ENCODE assay signal across 8 cellular contexts in genomic region chr16:79767597-79768280, GRCh38.
DNase-seq lines count a peak whose midpoint lies in the region; ATAC-seq and TF ChIP-seq lines count a peak whose summit lies in the region.

No MANE protein-coding gene starts in this region.

- H3K9me3 Mint-ChIP-seq in activated naive CD4-positive, alpha-beta T cell treated with anti-CD3 and anti-CD28 coated beads, Interleukin-2, amount 10 ng/mL, durations not matched to agents 7 days and 5 days: no peaks in the 10 kb centered on the region

- peak; percentile 62 for TF ChIP-seq CTCF in choroid plexus epithelial cell (conservative IDR thresholded peaks at IDR 0.05; ENCODE audit: low read depth, low read length)
- TF ChIP-seq CTCF in GM13976 (IDR thresholded peaks at IDR 0.05; ENCODE audit: borderline replicate concordance, control extremely low read depth, extremely low read depth, insufficient read depth, missing control alignments): no peak

- peaks cover 32% of the 10 kb centered on the region for H3K4me1 Mint-ChIP-seq in activated naive CD4-positive, alpha-beta T cell treated with anti-CD3 and anti-CD28 coated beads, Interleukin-2, amount 10 ng/mL, durations not matched to agents 7 days and 5 days

- no peak overlapping the region for H3K18ac ChIP-seq in mesendoderm (ENCODE audit: low read length)

- in situ Hi-C loops in GM13976 (cut with MboI; ENCODE audit: low sequenced_read_pairs, unreplicated experiment): no loop called here

- H3K27ac ChIP-seq in mesendoderm (ENCODE audit: low read depth, low read length) (no peak overlapping the region), aorta (ENCODE audit: low read depth in 1 of 2, low read length in 2 of 2) (peak overlapping the region; percentile 2 to 94)

- no peak overlapping the region for H2AK5ac ChIP-seq in mesendoderm (ENCODE audit: low read length)

- H3K27ac Mint-ChIP-seq in activated naive CD4-positive, alpha-beta T cell treated with anti-CD3 and anti-CD28 coated beads, Interleukin-2, amount 10 ng/mL, durations not matched to agents 7 days and 5 days: peak overlapping the region; percentile 59

- H3K4me1 ChIP-seq in mesendoderm (ENCODE audit: control insufficient read depth, low read depth, low read length): no peaks in the 10 kb centered on the region
- peaks cover 0 to 8% of the 10 kb centered on the region in 2 donors for H3K4me1 ChIP-seq in aorta (ENCODE audit: control insufficient read depth in 1 of 2, insufficient read depth in 2 of 2, low read length in 2 of 2)

- no peak for DNase-seq in activated naive CD4-positive, alpha-beta T cell treated with anti-CD3 and anti-CD28 coated beads, Interleukin-2, amount 10 ng/mL, durations not matched to agents 7 days and 5 days
- no peak for DNase-seq in activated naive CD4-positive, alpha-beta T cell (lab: John Stamatoyannopoulos, UW)
- DNase-seq in choroid plexus epithelial cell (ENCODE audit: low read depth) (peak; percentile 60), mesendoderm (peak; percentile 29), aorta (no peak), GM13976 (ENCODE audit: low spot score) (no peak), NCI-H2107 (lab: John Stamatoyannopoulos, UW) (no peak)
- no peak for DNase-seq in activated CD4-positive, CD25-positive, alpha-beta regulatory T cell (lab: John Stamatoyannopoulos, UW)

- H2BK5ac ChIP-seq in mesendoderm (ENCODE audit: low read length): no peak overlapping the region

- H2BK15ac ChIP-seq in mesendoderm (replicated peaks; ENCODE audit: low read depth): no peak overlapping the region

- H3K36me3 ChIP-seq in mesendoderm (ENCODE audit: control insufficient read depth, insufficient read depth, low read length) (no peaks in the 10 kb centered on the region), aorta (ENCODE audit: control insufficient read depth in 1 of 2, insufficient read depth in 2 of 2, low read length in 1 of 2) (no peaks in the 10 kb centered on the region)

- H4K8ac ChIP-seq in mesendoderm (ENCODE audit: low read depth, low read length): no peak overlapping the region

- CTCF ChIA-PET in activated naive CD4-positive, alpha-beta T cell treated with anti-CD3 and anti-CD28 coated beads, Interleukin-2, amount 10 ng/mL, durations not matched to agents 7 days and 5 days (lab: Charles Lee): interaction anchor here (0.9 to 1.0 kb wide), 2 partner anchors 10 to 166 kb away, joined by 3 to 5 read pairs; no protein-coding TSS in a partner anchor

- WGBS in mesendoderm (ENCODE audit: extremely low coverage, insufficient coverage, low lambda C conversion rate): no CpG with 5 or more reads among the region's 6 CpGs
- 26 to 28% methylated on average over 6 of the region's 6 CpGs for WGBS in aorta, 2 donors

- no peak overlapping the region for H3K9ac ChIP-seq in mesendoderm (ENCODE audit: low read length)

- H4K5ac ChIP-seq in mesendoderm (ENCODE audit: low read length): no peak overlapping the region

- no peaks in the 10 kb centered on the region for H3K79me1 ChIP-seq in mesendoderm (ENCODE audit: low read length)

- H3K4me3 Mint-ChIP-seq in activated naive CD4-positive, alpha-beta T cell treated with anti-CD3 and anti-CD28 coated beads, Interleukin-2, amount 10 ng/mL, durations not matched to agents 7 days and 5 days: peak overlapping the region; percentile 43

- H3K9me3 ChIP-seq in aorta (ENCODE audit: control insufficient read depth, low read length): no peaks in the 10 kb centered on the region

- ATAC-seq in aorta (ENCODE audit: low FRiP score): no peak

- H3K4ac ChIP-seq in mesendoderm (ENCODE audit: low read depth, low read length): no peak overlapping the region

- H3K79me2 ChIP-seq in mesendoderm (ENCODE audit: control insufficient read depth, insufficient read depth, low read length): no peaks in the 10 kb centered on the region

- no peak overlapping the region for H3K23ac ChIP-seq in mesendoderm (ENCODE audit: low read length)

- peak overlapping the region; percentile 48 for H3K4me3 ChIP-seq in choroid plexus epithelial cell (ENCODE audit: low read depth, low read length)
- H3K4me3 ChIP-seq in mesendoderm (ENCODE audit: low read length): no peak overlapping the region
- peak overlapping the region; percentile 2 to 63 for H3K4me3 ChIP-seq in aorta (ENCODE audit: low read length in 2 of 2)

- intact Hi-C loops in aorta (cut with DNase I): loop anchor here (5.0 kb wide), 2 partner anchors 40 to 50 kb away; no protein-coding TSS in a partner anchor

- no peak overlapping the region for H2BK120ac ChIP-seq in mesendoderm (ENCODE audit: low read depth, low read length)

- H3K27me3 ChIP-seq in mesendoderm (ENCODE audit: insufficient read depth, low read length, poor library complexity) (no peaks in the 10 kb centered on the region), aorta (ENCODE audit: control insufficient read depth in 1 of 2, insufficient read depth in 2 of 2, low read length in 1 of 2) (no peaks in the 10 kb centered on the region)

- H3K4me2 ChIP-seq in mesendoderm (ENCODE audit: low read length): no peak overlapping the region

- H3K36me3 Mint-ChIP-seq in activated naive CD4-positive, alpha-beta T cell treated with anti-CD3 and anti-CD28 coated beads, Interleukin-2, amount 10 ng/mL, durations not matched to agents 7 days and 5 days: no peaks in the 10 kb centered on the region

- H3K56ac ChIP-seq in mesendoderm (ENCODE audit: low read length): no peak overlapping the region

- H3K27me3 Mint-ChIP-seq in activated naive CD4-positive, alpha-beta T cell treated with anti-CD3 and anti-CD28 coated beads, Interleukin-2, amount 10 ng/mL, durations not matched to agents 7 days and 5 days: peaks cover 27% of the 10 kb centered on the region

Comparison
In these comparisons a context has a peak if more than half of its experiments do, and no peak if none do; other contexts are left out.
1. DNase-seq: peak in choroid plexus epithelial cell (single experiment) and mesendoderm (single experiment); none in activated naive CD4-positive, alpha-beta T cell treated with anti-CD3 and anti-CD28 coated beads, Interleukin-2, amount 10 ng/mL, durations not matched to agents 7 days and 5 days (single experiment), activated naive CD4-positive, alpha-beta T cell (0 of 4), aorta (0 of 2), GM13976 (single experiment), activated CD4-positive, CD25-positive, alpha-beta regulatory T cell (0 of 4) and NCI-H2107 (single experiment).